In the genomic region with DNA sequence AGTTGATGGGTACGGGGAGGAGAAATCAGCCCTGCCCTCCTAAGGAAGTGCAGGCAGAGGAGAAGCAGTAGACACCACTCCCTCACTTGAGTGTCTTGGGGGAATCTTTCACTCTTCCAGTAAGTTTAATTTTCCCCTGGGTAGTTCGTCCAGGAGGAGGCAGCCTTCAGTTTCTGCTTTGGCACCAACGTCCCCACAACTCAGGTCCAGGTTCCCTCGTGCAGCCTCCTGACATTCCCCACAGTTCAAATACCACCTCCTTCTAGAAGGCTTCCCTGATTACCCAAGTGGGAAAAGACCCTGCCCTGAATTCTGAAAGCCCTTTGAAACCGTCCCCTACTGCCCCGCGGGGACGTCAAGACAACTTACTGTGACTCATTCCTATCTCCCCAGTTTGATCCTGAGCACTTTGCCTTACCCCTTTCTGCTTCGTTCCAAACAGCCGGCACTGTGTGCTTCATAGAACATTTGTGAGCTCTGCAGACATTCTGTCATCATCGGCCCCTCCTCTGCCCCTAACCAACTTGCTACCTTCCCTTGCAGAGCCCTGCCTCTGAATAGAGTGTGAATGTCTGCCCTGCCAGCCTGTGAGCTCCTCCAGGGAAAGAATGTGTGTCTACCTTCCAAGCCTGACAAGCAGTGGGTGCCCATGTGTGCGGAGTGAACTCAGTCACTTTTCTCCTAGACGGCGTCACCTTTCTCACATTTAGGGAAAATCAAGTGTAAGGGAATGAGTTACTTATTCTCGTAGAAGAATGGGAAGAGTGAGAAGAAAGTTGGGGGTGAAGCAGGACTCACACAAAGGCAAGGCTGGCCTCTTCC, we compare ENCODE assay signal across 10 cellular contexts. TPM values are rescaled to one million over a fixed set of nuclear protein-coding genes. Genes with fewer than 3 reads are reported as not detected.
DNase-seq lines count a peak whose midpoint lies in the region; ATAC-seq, FAIRE-seq and TF ChIP-seq lines count a peak whose summit lies in the region.
"Had no signal": no experiment of that assay in that cellular context is flagged by ENCODE, and none has a peak within 500 bp of the region (broad histone marks: within the 10 kb centered on the region; RNA-seq: fewer than 3 reads in every experiment).

No MANE protein-coding gene starts in this region.

- H3K4me2 ChIP-seq in DOHH2 (ENCODE audit: low read length) (peak overlapping the region; percentile 96), GM12878 (ENCODE audit: control insufficient read depth, insufficient read depth) (peak overlapping the region; percentile 88)

- peaks cover 9% of the 10 kb centered on the region for H3K27me3 Mint-ChIP-seq in nephron progenitor cell (ENCODE audit: low read depth, poor library complexity)

- H3K27me3 ChIP-seq in DOHH2 (ENCODE audit: control insufficient read depth, low read length), result no peaks in the 10 kb centered on the region
- no peaks in the 10 kb centered on the region for H3K27me3 ChIP-seq in GM12878 (replicated peaks in 1 of 2; ENCODE audit: control insufficient read depth in 2 of 2, insufficient read depth in 2 of 2, low read length in 1 of 2)

- H3K36me3 ChIP-seq in DOHH2 (ENCODE audit: control insufficient read depth, low read length) (peaks cover 15% of the 10 kb centered on the region), GM12878 (ENCODE audit: control insufficient read depth in 2 of 2, insufficient read depth in 2 of 2, low read length in 1 of 2) (no peaks in the 10 kb centered on the region; a peak in 1 of 4 replicates)

- H3K4me3 Mint-ChIP-seq in nephron progenitor cell, result no peak overlapping the region

- peak overlapping the region; percentile 63 for H3K9ac ChIP-seq in GM12878 (ENCODE audit: control insufficient read depth, insufficient read depth, low read length)

- peak overlapping the region; percentile 67 for H3K4me3 ChIP-seq in DOHH2 (ENCODE audit: low read length)
- H3K4me3 ChIP-seq in GM12878, result no peak overlapping the region
- H3K4me3 ChIP-seq: SK-N-MC had no signal

- no peaks in the 10 kb centered on the region for H4K20me1 ChIP-seq in DOHH2 (ENCODE audit: control insufficient read depth, insufficient read depth, low read depth, low read length)
- no peaks in the 10 kb centered on the region for H4K20me1 ChIP-seq in GM12878 (ENCODE audit: control insufficient read depth, insufficient read depth)

- in situ Hi-C loops in GM12878 (cut with MboI), result loop anchor here (10.0 kb wide), 1 partner anchor 51 kb away; the partner anchor contains the start of gene BMF

- peak overlapping the region; percentile 92 for H3K27ac ChIP-seq in DOHH2 (ENCODE audit: low read depth, low read length)
- peak overlapping the region; percentile 89 for H3K27ac ChIP-seq in GM12878 (ENCODE audit: control insufficient read depth, insufficient read depth)
- H3K27ac ChIP-seq: SK-N-MC had no signal

- no peak for TF ChIP-seq POLR2A in GM12878 (IDR thresholded peaks at IDR 0.05; ENCODE audit: low read depth, low read length)

- CTCF ChIA-PET in GM12878 (lab: Yijun Ruan, JAX), result interaction anchor here (1.0 to 23.9 kb wide), 7 partner anchors 8 to 61 kb away, joined by 3 to 578 read pairs (median 6); partner anchors contain the start of gene BMF

- no peaks in the 10 kb centered on the region for H3K9me3 Mint-ChIP-seq in nephron progenitor cell

- H3K9me3 ChIP-seq in DOHH2 (ENCODE audit: control insufficient read depth, insufficient read depth, low read length), result no peaks in the 10 kb centered on the region
- H3K9me3 ChIP-seq in GM12878 (replicated peaks; ENCODE audit: control insufficient read depth, insufficient read depth, low read length), result no peaks in the 10 kb centered on the region

- H3F3A ChIP-seq in DOHH2 (ENCODE audit: control insufficient read depth, insufficient read depth), result peaks cover 34% of the 10 kb centered on the region

- H3K79me2 ChIP-seq in DOHH2 (ENCODE audit: control insufficient read depth, low read length) (peaks cover 6% of the 10 kb centered on the region; the same call in 1 of the 2 replicates), GM12878 (ENCODE audit: control insufficient read depth, insufficient read depth, low read length) (0 out of 2 replicates have a peak, but pooled peaks cover 2% of the 10 kb centered on the region)

- H2AFZ ChIP-seq in GM12878 (ENCODE audit: control insufficient read depth, low read depth, low read length), result no peak overlapping the region

- ATAC-seq in GM12878 (no peak), GM18511 (IDR thresholded peaks at IDR 0.05; ENCODE audit: unreplicated experiment) (no peak)

- H3K4me1 ChIP-seq in DOHH2 (ENCODE audit: control insufficient read depth, low read length), result peaks cover 98% of the 10 kb centered on the region
- H3K4me1 ChIP-seq in GM12878 (ENCODE audit: control insufficient read depth, insufficient read depth, low read length), result peaks cover 57% of the 10 kb centered on the region

- intact Hi-C loops in GM12878 (cut with micrococcal nuclease; ENCODE audit: unreplicated experiment), result no loop called here

- no peak for FAIRE-seq in GM12878 (lab: Jason Lieb, UNC)

- no peak; the same call in 1 of the 2 replicates for TF ChIP-seq RAD21 in GM12878 (IDR thresholded peaks at IDR 0.05; ENCODE audit: insufficient read depth, low read depth, low read length)

- peak; percentile 54 for DNase-seq in HT-29 (ENCODE audit: low spot score)
- DNase-seq in GM12878 (ENCODE audit: low read depth, low spot score), result no peak
- no peak for DNase-seq in nephron progenitor cell
- no peak for DNase-seq in NCI-H2196 treated with DMSO at 0.1 percent for 48 hours (lab: John Stamatoyannopoulos, UW; ENCODE audit: unreplicated experiment)
- DNase-seq in SKM-1 (lab: John Stamatoyannopoulos, UW; ENCODE audit: unreplicated experiment), result no peak
- no peak for DNase-seq in GDM1 (lab: John Stamatoyannopoulos, UW)
- DNase-seq: glutamatergic neuron had no signal

- RAD21 ChIA-PET in GM12878 (lab: Charles Lee; ENCODE audit: unreplicated experiment), result interaction anchor here (1.0 to 21.0 kb wide), 5 partner anchors 7 to 130 kb away, joined by 3 to 509 read pairs (median 10); partner anchors contain the start of gene BMF

- SMC1A ChIA-PET in GM12878 (lab: Charles Lee; ENCODE audit: uncharacterized antibody, unreplicated experiment), result interaction anchor here (1.0 to 5.9 kb wide), 12 partner anchors 8 to 152 kb away, joined by 3 to 99 read pairs (median 6); no protein-coding TSS in a partner anchor

- no peak for TF ChIP-seq EP300 in GM12878 (IDR thresholded peaks at IDR 0.05; ENCODE audit: borderline replicate concordance in 1 of 2, control insufficient read depth in 1 of 2, low read depth in 2 of 2, low read length in 2 of 2)

- H3K27ac Mint-ChIP-seq in nephron progenitor cell, result peak overlapping the region; percentile 6

- 81% methylated on average over 15 of the region's 15 CpGs for WGBS in GM12878 (ENCODE audit: insufficient coverage, insufficient replicate concordance, low lambda C conversion rate, missing lambda C conversion rate)

- BruUV-seq in GM12878 (replicated peaks; lab: Mats Ljungman, UMichigan), result no TSS peak

- POLR2A ChIA-PET in GM12878 (lab: Charles Lee), result interaction anchor here (0.6 to 5.8 kb wide), 8 partner anchors 10 to 115 kb away, joined by 4 to 72 read pairs (median 6); partner anchors contain the start of genes BMF and SRP14

- H3K36me3 Mint-ChIP-seq in nephron progenitor cell (ENCODE audit: low read depth), result no peaks in the 10 kb centered on the region

- H3K9me2 ChIP-seq in DOHH2 (replicated peaks; ENCODE audit: control insufficient read depth, low read length), result no peaks in the 10 kb centered on the region

- peaks cover 89% of the 10 kb centered on the region for H3K4me1 Mint-ChIP-seq in nephron progenitor cell

- TF ChIP-seq CTCF in DOHH2 (IDR thresholded peaks at IDR 0.05; ENCODE audit: low read depth, low read length, poor library complexity, severe bottlenecking) (peak; percentile 43), GM12878 (IDR thresholded peaks at IDR 0.05 in 2 of 3, conservative IDR thresholded peaks at IDR 0.05 in 1 of 3; ENCODE audit: control insufficient read depth in 2 of 3, extremely low read depth in 1 of 3, insufficient read depth in 1 of 3, low read depth in 3 of 3, low read length in 3 of 3) (peak in 2 of 3 experiments; percentile 17 to 24; a peak in 2 of 6 replicates), nephron progenitor cell (IDR thresholded peaks at IDR 0.05) (no peak)

RNA-seq across cellular contexts. Expression of gene SRP14, which starts 14.5 kb away (rescaled TPM):
- 245 and 295 TPM in 2 replicates for total RNA-seq in HT-29 (2014; rRNA removed; shearing (Covaris generic))
- 27.7 and 29.4 TPM in 2 replicates for total RNA-seq in GM12878 (2013; cell fraction: nucleolus; rRNA removed)
- total RNA-seq in GM12878 (2014; rRNA removed), result 273 and 320 TPM in 2 replicates
- total RNA-seq in GM12878 (2014; rRNA removed; fragmentation: Illumina TruSeq; extraction: Trizol), result 181 and 189 TPM in 2 replicates
- total RNA-seq in GM12878 (2021), result 141 TPM in 2 replicates
- 301 TPM for polyA plus RNA-seq in GM12878 (2011; ENCODE audit: low read depth)
- 431 and 589 TPM in 2 replicates for polyA plus RNA-seq in GM12878 (2011; rRNA removed)
- polyA plus RNA-seq in GM12878 (2011; cell fraction: cytosol; rRNA removed), result 161 and 219 TPM in 2 replicates
- 122 and 149 TPM in 2 replicates for polyA plus RNA-seq in GM12878 (2011; cell fraction: nucleus; rRNA removed)
- polyA plus RNA-seq in GM12878 (2012), result 239 and 266 TPM in 2 replicates
- polyA plus RNA-seq in GM12878 (2014; fragmentation: Illumina TruSeq; extraction: Trizol), result 364 and 455 TPM in 2 replicates
- 1,000 to 10,000 TPM; 1,041 to 1,182 TPM for polyA plus RNA-seq in GM12878 (2014; fragmentation: Nextera tagmentation; extraction: Ambion mirVana)
- 546 and 554 TPM in 2 replicates for polyA plus RNA-seq in GM12878 (2014; rRNA removed)
- 100 to 1,000 TPM; 806 to 826 TPM for polyA plus RNA-seq in GM12878 (2016; fragmentation: Nextera tagmentation; extraction: Ambion mirVana)
- polyA minus RNA-seq in GM12878 (2011; rRNA and poly(A)+ RNA removed), result 69.2 and 71.6 TPM in 2 replicates
- polyA minus RNA-seq in GM12878 (2011; cell fraction: cytosol; rRNA and poly(A)+ RNA removed), result 31.9 and 39.9 TPM in 2 replicates
- polyA minus RNA-seq in GM12878 (2011; cell fraction: nucleus; rRNA and poly(A)+ RNA removed), result 33.1 and 43.4 TPM in 2 replicates

RNA-seq across cellular contexts. Expression of gene BMF, which starts 55.2 kb away (rescaled TPM):
- 11.6 and 15.4 TPM in 2 replicates for total RNA-seq in HT-29 (2014; rRNA removed; shearing (Covaris generic))
- total RNA-seq in GM12878 (2013; cell fraction: nucleolus; rRNA removed), result 43.4 and 50.5 TPM in 2 replicates
- total RNA-seq in GM12878 (2014; rRNA removed), result 17.3 and 19.2 TPM in 2 replicates
- 16.4 and 20.1 TPM in 2 replicates for total RNA-seq in GM12878 (2014; rRNA removed; fragmentation: Illumina TruSeq; extraction: Trizol)
- 34.9 and 35.7 TPM in 2 replicates for total RNA-seq in GM12878 (2021)
- 20.0 TPM for polyA plus RNA-seq in GM12878 (2011; ENCODE audit: low read depth)
- 14.7 and 22.1 TPM in 2 replicates for polyA plus RNA-seq in GM12878 (2011; rRNA removed)
- 27.1 and 27.9 TPM in 2 replicates for polyA plus RNA-seq in GM12878 (2011; cell fraction: cytosol; rRNA removed)
- polyA plus RNA-seq in GM12878 (2011; cell fraction: nucleus; rRNA removed), result 24.6 and 24.9 TPM in 2 replicates
- 26.9 and 30.0 TPM in 2 replicates for polyA plus RNA-seq in GM12878 (2012)
- polyA plus RNA-seq in GM12878 (2014; fragmentation: Illumina TruSeq; extraction: Trizol), result 17.4 and 23.8 TPM in 2 replicates
- 1 to 10 TPM in 1 of 2 experiments, under 1 TPM in 1; 0.82 to 1.3 TPM for polyA plus RNA-seq in GM12878 (2014; fragmentation: Nextera tagmentation; extraction: Ambion mirVana)
- 26.8 and 27.5 TPM in 2 replicates for polyA plus RNA-seq in GM12878 (2014; rRNA removed)
- 1 to 10 TPM; 4.0 to 4.2 TPM for polyA plus RNA-seq in GM12878 (2016; fragmentation: Nextera tagmentation; extraction: Ambion mirVana)
- 21.4 and 35.2 TPM in 2 replicates for polyA minus RNA-seq in GM12878 (2011; rRNA and poly(A)+ RNA removed)
- 8.8 and 9.4 TPM in 2 replicates for polyA minus RNA-seq in GM12878 (2011; cell fraction: cytosol; rRNA and poly(A)+ RNA removed)
- polyA minus RNA-seq in GM12878 (2011; cell fraction: nucleus; rRNA and poly(A)+ RNA removed), result 9.3 and 14.4 TPM in 2 replicates
